Comparison of ENCODE assay signal across 27 cellular contexts in the genomic region with DNA sequence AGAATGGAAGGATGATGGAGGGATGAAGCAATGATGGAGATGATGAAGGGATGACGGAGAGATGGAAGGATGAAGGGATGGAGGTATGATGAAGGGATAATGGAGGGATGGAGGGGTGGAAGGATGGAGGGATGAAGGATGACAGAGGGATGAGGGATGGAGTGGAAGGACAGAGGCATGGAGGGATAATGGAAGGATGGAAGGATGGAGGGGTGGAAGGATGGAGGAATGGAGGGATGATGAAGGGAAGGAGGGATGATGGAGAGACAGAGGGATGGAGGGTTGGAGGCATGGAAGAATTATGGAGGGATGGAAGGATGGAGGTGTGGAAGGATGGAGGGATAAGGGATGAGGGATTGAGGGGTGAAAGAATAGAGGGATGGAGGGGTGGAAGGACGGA.
"Had no signal": no experiment of that assay in that cellular context is flagged by ENCODE, and none has a peak within 500 bp of the region (broad histone marks: within the 10 kb centered on the region; RNA-seq: fewer than 3 reads in every experiment).

No MANE protein-coding gene starts in this region.

- H3K4me1 Mint-ChIP-seq: activated CD4-positive, alpha-beta memory T cell treated with anti-CD3 and anti-CD28 coated beads, Interleukin-2, amount 10 ng/mL, durations not matched to agents 7 days and 5 days; activated CD4-positive, alpha-beta T cell treated with anti-CD3 and anti-CD28 coated beads for 36 hours; activated CD8-positive, alpha-beta memory T cell treated with anti-CD3 and anti-CD28 coated beads, Interleukin-2, amount 10 ng/mL, durations not matched to agents 7 days and 5 days; activated naive CD4-positive, alpha-beta T cell treated with anti-CD3 and anti-CD28 coated beads, Interleukin-2, amount 10 ng/mL, durations not matched to agents 7 days and 5 days; activated naive CD4-positive, alpha-beta T cell treated with anti-CD3 and anti-CD28 coated beads, Interleukin-2, amount 50 U/mL, for 24 hours; activated naive CD8-positive, alpha-beta T cell treated with anti-CD3 and anti-CD28 coated beads, Interleukin-2, amount 10 ng/mL, durations not matched to agents 7 days and 5 days; activated naive CD8-positive, alpha-beta T cell treated with anti-CD3 and anti-CD28 coated beads, Interleukin-2, amount 50 U/mL, for 24 hours; brain; central memory CD8-positive, alpha-beta T cell; T-cell; T-helper 17 cell; WTC11 had no signal

- H3K9me3 Mint-ChIP-seq: activated CD4-positive, alpha-beta memory T cell treated with anti-CD3 and anti-CD28 coated beads, Interleukin-2, amount 10 ng/mL, durations not matched to agents 7 days and 5 days; activated naive CD4-positive, alpha-beta T cell treated with anti-CD3 and anti-CD28 coated beads, Interleukin-2, amount 50 U/mL, for 24 hours; activated naive CD8-positive, alpha-beta T cell treated with anti-CD3 and anti-CD28 coated beads, Interleukin-2, amount 50 U/mL, for 24 hours; activated T-cell treated with anti-CD3 and anti-CD28 coated beads, Interleukin-2, amount 50 U/mL, for 4 hours; activated T-helper 2 cell treated with anti-CD3 and anti-CD28 coated beads, Interferon-gamma antibody, Interleukin-2, Interleukin-4, amounts not matched to agents 10 μg/mL and 5 μg/mL and 100 μg/mL, durations not matched to agents 14 hours and 24 hours and 36 hours; central memory CD8-positive, alpha-beta T cell; T-cell had no signal

- H3K9me3 ChIP-seq: ascending aorta had no signal

- H3K4me3 Mint-ChIP-seq: activated CD4-positive, alpha-beta memory T cell treated with anti-CD3 and anti-CD28 coated beads, Interleukin-2, amount 10 ng/mL, durations not matched to agents 7 days and 5 days; activated CD4-positive, alpha-beta T cell treated with anti-CD3 and anti-CD28 coated beads for 36 hours; activated CD8-positive, alpha-beta memory T cell treated with anti-CD3 and anti-CD28 coated beads, Interleukin-2, amount 10 ng/mL, durations not matched to agents 7 days and 5 days; activated CD8-positive, alpha-beta T cell treated with anti-CD3 and anti-CD28 coated beads, Interleukin-2, amount 10 ng/mL, durations not matched to agents 7 days and 5 days; activated naive CD4-positive, alpha-beta T cell treated with anti-CD3 and anti-CD28 coated beads, Interleukin-2, amount 10 ng/mL, durations not matched to agents 7 days and 5 days; activated naive CD4-positive, alpha-beta T cell treated with anti-CD3 and anti-CD28 coated beads, Interleukin-2, amount 50 U/mL, for 24 hours; activated naive CD8-positive, alpha-beta T cell; activated naive CD8-positive, alpha-beta T cell treated with anti-CD3 and anti-CD28 coated beads, Interleukin-2, amount 10 ng/mL, durations not matched to agents 7 days and 5 days; activated naive CD8-positive, alpha-beta T cell treated with anti-CD3 and anti-CD28 coated beads, Interleukin-2, amount 50 U/mL, for 24 hours; activated T-cell treated with anti-CD3 and anti-CD28 coated beads, Interleukin-2, amount 50 U/mL, for 4 hours; brain; central memory CD8-positive, alpha-beta T cell; T-cell; T-helper 17 cell; WTC11 had no signal

- DNase-seq: activated CD4-positive, alpha-beta T cell treated with anti-CD3 and anti-CD28 coated beads for 1 hour; activated CD8-positive, alpha-beta memory T cell treated with anti-CD3 and anti-CD28 coated beads for 24 hours; activated effector memory CD4-positive, alpha-beta T cell treated with Interleukin-2 at 50 U/mL for 16 hours; activated gamma-delta T cell; activated T-cell treated with anti-CD3 and anti-CD28 coated beads, Interleukin-2, amount 50 U/mL, for 4 hours; anterior cingulate cortex; cerebellar nuclear complex; T-helper 17 cell; T1000 had no signal

- H3K27me3 ChIP-seq: ascending aorta had no signal

- H3K36me3 ChIP-seq: ascending aorta, cardiac muscle cell had no signal

- H3K27ac ChIP-seq: ascending aorta, cardiac muscle cell, WERI-Rb-1 had no signal

- FAIRE-seq: bronchial epithelial cell had no signal

- H3K4me3 ChIP-seq: ascending aorta, cardiac muscle cell had no signal

- H3K27me3 Mint-ChIP-seq: activated CD4-positive, alpha-beta memory T cell treated with anti-CD3 and anti-CD28 coated beads, Interleukin-2, amount 10 ng/mL, durations not matched to agents 7 days and 5 days; activated CD8-positive, alpha-beta memory T cell treated with anti-CD3 and anti-CD28 coated beads, Interleukin-2, amount 10 ng/mL, durations not matched to agents 7 days and 5 days; activated naive CD8-positive, alpha-beta T cell treated with anti-CD3 and anti-CD28 coated beads, Interleukin-2, amount 10 ng/mL, durations not matched to agents 7 days and 5 days had no signal

- H3K36me3 Mint-ChIP-seq: activated CD8-positive, alpha-beta memory T cell treated with anti-CD3 and anti-CD28 coated beads, Interleukin-2, amount 10 ng/mL, durations not matched to agents 7 days and 5 days; activated naive CD4-positive, alpha-beta T cell treated with anti-CD3 and anti-CD28 coated beads, Interleukin-2, amount 10 ng/mL, durations not matched to agents 7 days and 5 days; activated naive CD4-positive, alpha-beta T cell treated with anti-CD3 and anti-CD28 coated beads, Interleukin-2, amount 50 U/mL, for 24 hours; activated naive CD8-positive, alpha-beta T cell; activated naive CD8-positive, alpha-beta T cell treated with anti-CD3 and anti-CD28 coated beads, Interleukin-2, amount 10 ng/mL, durations not matched to agents 7 days and 5 days; T-cell; WTC11 had no signal

- H3K4me1 ChIP-seq: ascending aorta had no signal

- H3K27ac Mint-ChIP-seq: activated CD4-positive, alpha-beta memory T cell treated with anti-CD3 and anti-CD28 coated beads, Interleukin-2, amount 10 ng/mL, durations not matched to agents 7 days and 5 days; activated CD4-positive, alpha-beta T cell treated with anti-CD3 and anti-CD28 coated beads for 36 hours; activated CD8-positive, alpha-beta memory T cell treated with anti-CD3 and anti-CD28 coated beads, Interleukin-2, amount 10 ng/mL, durations not matched to agents 7 days and 5 days; activated CD8-positive, alpha-beta T cell treated with anti-CD3 and anti-CD28 coated beads, Interleukin-2, amount 10 ng/mL, durations not matched to agents 7 days and 5 days; activated naive CD4-positive, alpha-beta T cell treated with anti-CD3 and anti-CD28 coated beads, Interleukin-2, amount 10 ng/mL, durations not matched to agents 7 days and 5 days; activated naive CD4-positive, alpha-beta T cell treated with anti-CD3 and anti-CD28 coated beads, Interleukin-2, amount 50 U/mL, for 24 hours; activated naive CD8-positive, alpha-beta T cell; activated naive CD8-positive, alpha-beta T cell treated with anti-CD3 and anti-CD28 coated beads, Interleukin-2, amount 10 ng/mL, durations not matched to agents 7 days and 5 days; activated naive CD8-positive, alpha-beta T cell treated with anti-CD3 and anti-CD28 coated beads, Interleukin-2, amount 50 U/mL, for 24 hours; activated T-helper 2 cell treated with anti-CD3 and anti-CD28 coated beads, Interferon-gamma antibody, Interleukin-2, Interleukin-4, amounts not matched to agents 10 μg/mL and 5 μg/mL and 100 μg/mL, durations not matched to agents 14 hours and 24 hours and 36 hours; brain; T-cell; T-helper 17 cell; WTC11 had no signal
